7 cellular contexts compared by ENCODE assay signal in the genomic region with DNA sequence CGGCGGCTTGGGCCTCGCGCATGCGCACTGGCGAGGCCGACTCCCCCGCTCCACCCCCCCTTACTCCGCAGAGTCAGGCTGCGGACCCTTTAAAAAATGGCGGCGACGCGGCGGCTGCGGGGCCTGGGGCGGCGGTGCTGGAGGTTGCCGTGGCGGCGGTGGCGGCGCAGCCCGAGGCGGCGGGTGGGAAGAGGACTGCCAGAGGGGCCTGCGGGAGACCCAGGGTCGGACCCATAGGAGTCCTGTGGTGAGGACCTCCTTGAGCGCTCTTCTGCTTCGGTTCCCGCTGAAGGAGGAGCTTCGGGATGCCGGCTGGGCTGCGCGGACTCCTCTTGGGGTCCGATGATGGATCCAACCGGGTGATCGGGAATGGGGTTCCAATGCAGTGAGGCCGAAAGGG.
DNase-seq lines count a peak whose midpoint lies in the region; ATAC-seq, FAIRE-seq and TF ChIP-seq lines count a peak whose summit lies in the region.
"Not testable (repeated sequence)": the region's sequence is repeated elsewhere in the genome, so short reads cannot be mapped to it uniquely, and the experiment has no call there.

No MANE protein-coding gene starts in this region.

- not testable (repeated sequence) for H3K27me3 ChIP-seq in right atrium auricular region; lower lobe of right lung (ENCODE audit: low read depth); pancreas

- H3K4me3 Mint-ChIP-seq in activated T-helper 2 cell treated with anti-CD3 and anti-CD28 coated beads, Interferon-gamma antibody, Interleukin-2, Interleukin-4, amounts not matched to agents 10 μg/mL and 5 μg/mL and 100 μg/mL, durations not matched to agents 14 hours and 24 hours and 36 hours (ENCODE audit: low read depth); type B pancreatic cell: not testable (repeated sequence)

- H3K36me3 ChIP-seq in right atrium auricular region, lower lobe of right lung, pancreas: not testable (repeated sequence)

- not testable (repeated sequence) for H3K27ac Mint-ChIP-seq in activated T-helper 2 cell treated with anti-CD3 and anti-CD28 coated beads, Interferon-gamma antibody, Interleukin-2, Interleukin-4, amounts not matched to agents 10 μg/mL and 5 μg/mL and 100 μg/mL, durations not matched to agents 14 hours and 24 hours and 36 hours; type B pancreatic cell

- not testable (repeated sequence) for H3K27me3 Mint-ChIP-seq in activated T-helper 2 cell treated with anti-CD3 and anti-CD28 coated beads, Interferon-gamma antibody, Interleukin-2, Interleukin-4, amounts not matched to agents 10 μg/mL and 5 μg/mL and 100 μg/mL, durations not matched to agents 14 hours and 24 hours and 36 hours (ENCODE audit: low read depth); type B pancreatic cell

- not testable (repeated sequence) for H3K36me3 Mint-ChIP-seq in activated T-helper 2 cell treated with anti-CD3 and anti-CD28 coated beads, Interferon-gamma antibody, Interleukin-2, Interleukin-4, amounts not matched to agents 10 μg/mL and 5 μg/mL and 100 μg/mL, durations not matched to agents 14 hours and 24 hours and 36 hours (ENCODE audit: low read depth); type B pancreatic cell

- H3K9me3 ChIP-seq in right atrium auricular region, pancreas: not testable (repeated sequence)
- peaks cover 12% of the 10 kb centered on the region for H3K9me3 ChIP-seq in lower lobe of right lung

- not testable (repeated sequence) for H3K9me3 Mint-ChIP-seq in activated T-helper 2 cell treated with anti-CD3 and anti-CD28 coated beads, Interferon-gamma antibody, Interleukin-2, Interleukin-4, amounts not matched to agents 10 μg/mL and 5 μg/mL and 100 μg/mL, durations not matched to agents 14 hours and 24 hours and 36 hours; type B pancreatic cell

- FAIRE-seq in pancreas (lab: Jason Lieb, UNC), result not testable (repeated sequence)

- H3K27ac ChIP-seq in right atrium auricular region, lower lobe of right lung, pancreas: not testable (repeated sequence)

- H3K4me1 ChIP-seq in right atrium auricular region, lower lobe of right lung, pancreas: not testable (repeated sequence)

- not testable (repeated sequence) for H3K4me1 Mint-ChIP-seq in activated T-helper 2 cell treated with anti-CD3 and anti-CD28 coated beads, Interferon-gamma antibody, Interleukin-2, Interleukin-4, amounts not matched to agents 10 μg/mL and 5 μg/mL and 100 μg/mL, durations not matched to agents 14 hours and 24 hours and 36 hours (ENCODE audit: low read depth); type B pancreatic cell (ENCODE audit: unreplicated experiment)

- not testable (repeated sequence) for TF ChIP-seq CTCF in right atrium auricular region (IDR thresholded peaks at IDR 0.05); lower lobe of right lung (IDR thresholded peaks at IDR 0.05); pancreas (IDR thresholded peaks at IDR 0.05); type B pancreatic cell (conservative IDR thresholded peaks at IDR 0.05)

- WGBS in pancreas, 2 donors, result 76 to 88% methylated on average over 27 to 28 of the region's 39 CpGs

- not testable (repeated sequence) for H3K4me3 ChIP-seq in right atrium auricular region, lower lobe of right lung, pancreas

- DNase-seq in activated CD4-positive, CD25-positive, alpha-beta regulatory T cell treated with anti-CD3 and anti-CD28 coated beads, Interleukin-2, amount 50 U/mL, for 72 hours, result peak; percentile 49
- peak; percentile 48 for DNase-seq in activated T-helper 2 cell treated with anti-CD3 and anti-CD28 coated beads, Interferon-gamma antibody, Interleukin-2, Interleukin-4, amounts not matched to agents 10 μg/mL and 5 μg/mL and 100 μg/mL, durations not matched to agents 14 hours and 24 hours and 36 hours (ENCODE audit: low spot score)
- DNase-seq in Right ventricle myocardium superior (peak; percentile 52), right atrium auricular region (ENCODE audit: low spot score) (peak; percentile 18), lower lobe of right lung (peak; percentile 65), pancreas (peak in 4 of 6 donors; percentile 17 to 84 (median 50)), type B pancreatic cell (ENCODE audit: extremely low spot score, unreplicated experiment) (peak; percentile 66)

- not testable (repeated sequence) for ATAC-seq in Right ventricle myocardium superior (ENCODE audit: poor library complexity); lower lobe of right lung; pancreas

- intact Hi-C loops in activated T-helper 2 cell treated with anti-CD3 and anti-CD28 coated beads, Interferon-gamma antibody, Interleukin-2, Interleukin-4, amounts not matched to agents 10 μg/mL and 5 μg/mL and 100 μg/mL, durations not matched to agents 14 hours and 24 hours and 36 hours (cut with micrococcal nuclease); Right ventricle myocardium superior (cut with DNase I); lower lobe of right lung (cut with DNase I); pancreas (cut with DNase I): not testable (repeated sequence)
